ENCODE assay signal across 16 cellular contexts in the genomic region with DNA sequence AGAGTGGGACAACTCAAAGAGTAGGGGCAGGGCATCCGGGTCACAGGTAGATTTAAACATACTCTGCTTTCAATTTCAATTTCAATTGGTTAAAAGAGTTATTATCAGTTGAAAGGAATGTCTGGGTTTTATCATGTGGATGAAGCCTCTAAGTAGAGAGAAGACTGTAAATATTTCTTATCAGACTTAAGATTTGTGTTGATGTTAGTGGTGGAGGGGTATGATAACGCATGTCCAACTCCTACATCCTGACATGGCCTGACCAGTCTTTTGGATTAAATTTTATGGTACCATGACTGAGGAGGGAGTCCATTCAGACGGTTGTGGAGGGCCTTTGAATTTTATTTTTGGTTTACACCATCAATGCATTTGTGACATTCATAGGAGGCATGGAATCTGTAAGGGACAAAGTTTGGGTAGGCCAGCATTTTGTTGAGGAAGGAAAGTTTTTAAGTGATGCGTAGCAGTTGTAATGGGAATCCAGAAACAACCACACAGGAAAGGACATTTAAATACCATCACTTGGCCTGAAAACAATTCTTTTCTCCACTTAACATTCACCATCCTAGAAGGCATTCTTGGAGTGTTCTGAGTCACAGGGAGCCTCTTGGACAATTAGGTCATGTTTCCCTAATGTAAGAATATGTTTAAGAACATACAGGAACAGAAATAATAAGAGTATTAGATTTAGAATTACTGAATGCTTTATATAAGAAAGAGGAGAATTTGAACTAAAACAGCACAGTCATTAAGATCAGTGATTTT.
DNase-seq lines count a peak whose midpoint lies in the region; FAIRE-seq and TF ChIP-seq lines count a peak whose summit lies in the region.
"Had no signal": no experiment of that assay in that cellular context is flagged by ENCODE, and none has a peak within 500 bp of the region (broad histone marks: within the 10 kb centered on the region; RNA-seq: fewer than 3 reads in every experiment).

No MANE protein-coding gene starts in this region.

- peak overlapping the region; percentile 55 for H3K27ac ChIP-seq in ACC112 (ENCODE audit: low read depth, low read length)
- H3K27ac ChIP-seq: heart left ventricle, WERI-Rb-1 had no signal

- no peaks in the 10 kb centered on the region for H3K27me3 ChIP-seq in ACC112 (ENCODE audit: insufficient read depth, low read length)
- H3K27me3 ChIP-seq: heart left ventricle had no signal

- FAIRE-seq in HTR-8/SVneo (lab: Jason Lieb, UNC): peak; percentile 73
- FAIRE-seq: K562 had no signal

- H3K4me1 ChIP-seq in ACC112 (ENCODE audit: control insufficient read depth, insufficient read depth, low read length, unreplicated experiment): peaks cover 51% of the 10 kb centered on the region

- no peak overlapping the region for H2AFZ ChIP-seq in ACC112 (ENCODE audit: low read length, unreplicated experiment)

- H3K79me2 ChIP-seq in ACC112 (ENCODE audit: control insufficient read depth, insufficient read depth, low read length, unreplicated experiment): no peaks in the 10 kb centered on the region

- H3K36me3 ChIP-seq in ACC112 (ENCODE audit: insufficient read depth, low read length): no peaks in the 10 kb centered on the region
- H3K36me3 ChIP-seq: heart left ventricle, WERI-Rb-1 had no signal

- no peak overlapping the region for H3K4me3 ChIP-seq in ACC112 (ENCODE audit: low read depth, low read length)
- no peak overlapping the region for H3K4me3 ChIP-seq in cardiac fibroblast (replicated peaks in 1 of 2; ENCODE audit: low read depth in 2 of 2, low read length in 2 of 2)
- H3K4me3 ChIP-seq: heart left ventricle, K562 had no signal

- peak; percentile 21 for DNase-seq in HTR-8/SVneo (ENCODE audit: insufficient read length, low spot score)
- peak; percentile 70 to 90 for DNase-seq in cardiac fibroblast (ENCODE audit: low read depth in 2 of 2)
- peak; percentile 38 for DNase-seq in kidney glomerular epithelial cell (lab: John Stamatoyannopoulos, UW)
- no peak for DNase-seq in NCI-H128 (lab: John Stamatoyannopoulos, UW; ENCODE audit: unreplicated experiment)
- no peak for DNase-seq in NCI-H446 treated with DMSO at 0.1 percent for 48 hours (lab: John Stamatoyannopoulos, UW)
- DNase-seq in COR-L47 (lab: John Stamatoyannopoulos, UW): no peak
- no peak for DNase-seq in GM19238 (ENCODE audit: insufficient read length, low spot score)
- DNase-seq: activated CD8-positive, alpha-beta memory T cell treated with anti-CD3 and anti-CD28 coated beads, Interleukin-2, amount 50 U/mL, for 4 hours; AML-193; heart left ventricle; NCI-H1694; nucleus accumbens; stimulated activated CD8-positive, alpha-beta memory T cell treated with anti-CD3 and anti-CD28 coated beads, Interleukin-4, amount 100 ng/mL, for 48 hours; WERI-Rb-1 had no signal

- TF ChIP-seq CTCF in cardiac fibroblast (IDR thresholded peaks at IDR 0.05; ENCODE audit: low read depth, low read length): no peak

Comparison
In these comparisons a context has a peak if more than half of its experiments do, and no peak if none do; other contexts are left out.
1. DNase-seq: peak in HTR-8/SVneo (single experiment), cardiac fibroblast (2 of 2) and kidney glomerular epithelial cell (single experiment); none in NCI-H128 (single experiment), NCI-H446 treated with DMSO at 0.1 percent for 48 hours (single experiment), COR-L47 (single experiment) and GM19238 (single experiment).